Comparison of ENCODE assay signal across 7 cellular contexts in the genomic region with DNA sequence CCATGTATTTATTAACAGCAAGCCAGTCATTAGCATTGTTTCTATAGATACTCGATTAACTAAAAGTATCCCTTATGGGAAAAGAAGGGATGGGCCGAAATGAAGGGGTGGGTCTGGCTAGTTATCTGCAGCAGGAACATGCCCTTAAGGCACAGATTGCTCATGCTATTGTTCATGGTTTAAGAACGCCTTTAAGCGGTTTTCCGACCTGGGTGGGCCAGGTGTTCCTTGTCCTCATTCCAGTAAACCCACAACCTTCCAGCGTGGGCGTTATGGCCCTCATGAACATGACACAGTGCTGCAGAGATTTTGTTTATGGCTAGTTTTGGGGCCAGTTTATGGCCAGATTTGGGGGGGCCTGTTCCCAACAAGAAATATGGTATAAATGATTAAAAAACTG. TPM values are rescaled to one million over a fixed set of nuclear protein-coding genes. Genes with fewer than 3 reads are reported as not detected.
"Had no signal": no experiment of that assay in that cellular context is flagged by ENCODE, and none has a peak within 500 bp of the region (broad histone marks: within the 10 kb centered on the region; RNA-seq: fewer than 3 reads in every experiment).

No MANE protein-coding gene starts in this region.

RNA-seq across cellular contexts. Expression of a gene that starts 7.6 kb away (rescaled TPM):
- total RNA-seq: GM23248, H4, HFFc6, HT1080, IMR-90, K562 had no signal
- polyA plus RNA-seq: GM23248, IMR-90, K562 had no signal

RNA-seq across cellular contexts. Expression of a gene that starts 8.7 kb away (rescaled TPM):
- total RNA-seq: GM23248, H4, H7, HFFc6, HT1080, IMR-90, K562 had no signal
- polyA plus RNA-seq: GM23248, IMR-90, K562 had no signal

RNA-seq across cellular contexts. Expression of a gene that starts 14.0 kb away (rescaled TPM):
- total RNA-seq: GM23248, H4, HFFc6, HT1080, IMR-90, K562 had no signal
- polyA plus RNA-seq: GM23248, IMR-90, K562 had no signal

RNA-seq across cellular contexts. Expression of a gene that starts 25.1 kb away (rescaled TPM):
- total RNA-seq: GM23248, H4, H7, HFFc6, HT1080, IMR-90, K562 had no signal
- polyA plus RNA-seq: GM23248, IMR-90, K562 had no signal

RNA-seq across cellular contexts. Expression of a gene that starts 51.5 kb away (rescaled TPM):
- total RNA-seq: GM23248, H4, HFFc6, HT1080, IMR-90, K562 had no signal
- polyA plus RNA-seq: GM23248, IMR-90, K562 had no signal
